Comparison of ENCODE assay signal across 28 cellular contexts in the genomic region with DNA sequence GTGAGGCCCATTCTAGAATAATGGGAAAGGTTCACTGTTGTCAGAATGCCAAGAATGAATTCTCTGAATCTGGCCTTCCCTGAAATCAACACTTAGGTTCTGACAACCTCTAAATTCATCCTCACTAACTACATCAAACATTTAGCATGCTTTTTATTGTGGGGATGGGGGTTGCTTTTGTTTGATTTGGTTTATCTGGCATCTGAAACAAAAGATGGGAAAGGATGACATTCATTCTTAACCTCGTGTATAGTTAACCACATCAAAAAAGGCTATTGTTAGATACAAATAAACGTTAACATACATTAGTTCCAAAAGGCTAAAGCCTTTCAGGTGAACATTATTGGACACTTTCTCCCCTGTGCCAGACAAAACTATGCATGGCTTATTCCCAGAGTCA.
"Had no signal": no experiment of that assay in that cellular context is flagged by ENCODE, and none has a peak within 500 bp of the region (broad histone marks: within the 10 kb centered on the region; RNA-seq: fewer than 3 reads in every experiment).

No MANE protein-coding gene starts in this region.

- FAIRE-seq: small intestine, urothelium cell line had no signal

- H3K79me2 ChIP-seq: parathyroid adenoma had no signal

- H3K9ac ChIP-seq: neural progenitor cell, parathyroid adenoma had no signal

- H3K4me2 ChIP-seq: neural progenitor cell had no signal

- H3K27me3 Mint-ChIP-seq: progenitor cell of endocrine pancreas; stimulated activated naive B cell treated with anti-CD40 and anti-IgM and Interleukin-4, amounts not matched to agents 10 μg/mL and 1 μg/mL and 100 μg/mL, for 72 hours; stimulated activated naive CD8-positive, alpha-beta T cell treated with anti-CD3 and anti-CD28 coated beads, Interleukin-15, Interleukin-2, amounts not matched to agents 100 ng/mL and 50 ng/mL, for 24 hours had no signal

- H3K27ac ChIP-seq: neural progenitor cell, ovary, parathyroid adenoma, psoas muscle, right lobe of liver, sigmoid colon, stomach, thoracic aorta, thyroid gland, tibial nerve, upper lobe of left lung, vagina had no signal

- H3K4me1 Mint-ChIP-seq: nephron; stimulated activated effector memory CD8-positive, alpha-beta T cell treated with anti-CD3 and anti-CD28 coated beads, Interleukin-12 subunit alpha, Interleukin-12 subunit beta, amount 100 ng/mL, for 72 hours; stimulated activated naive B cell treated with anti-CD40 and anti-IgM and Interleukin-4, amounts not matched to agents 10 μg/mL and 1 μg/mL and 100 μg/mL, for 72 hours had no signal

- H3K4me3 Mint-ChIP-seq: nephron; neural progenitor cell; stimulated activated effector memory CD8-positive, alpha-beta T cell treated with anti-CD3 and anti-CD28 coated beads, Interleukin-12 subunit alpha, Interleukin-12 subunit beta, amount 100 ng/mL, for 72 hours; stimulated activated naive B cell treated with anti-CD40 and anti-IgM and Interleukin-4, amounts not matched to agents 10 μg/mL and 1 μg/mL and 100 μg/mL, for 72 hours; stimulated activated naive CD8-positive, alpha-beta T cell treated with anti-CD3 and anti-CD28 coated beads, Interleukin-15, Interleukin-2, amounts not matched to agents 100 ng/mL and 50 ng/mL, for 24 hours had no signal

- H3K27ac Mint-ChIP-seq: nephron; neural progenitor cell; progenitor cell of endocrine pancreas; stimulated activated effector memory CD8-positive, alpha-beta T cell treated with anti-CD3 and anti-CD28 coated beads, Interleukin-12 subunit alpha, Interleukin-12 subunit beta, amount 100 ng/mL, for 72 hours; stimulated activated naive B cell treated with anti-CD40 and anti-IgM and Interleukin-4, amounts not matched to agents 10 μg/mL and 1 μg/mL and 100 μg/mL, for 72 hours; stimulated activated naive CD8-positive, alpha-beta T cell treated with anti-CD3 and anti-CD28 coated beads, Interleukin-15, Interleukin-2, amounts not matched to agents 100 ng/mL and 50 ng/mL, for 24 hours had no signal

- H2AFZ ChIP-seq: neural progenitor cell, parathyroid adenoma had no signal

- H3K36me3 Mint-ChIP-seq: neural progenitor cell; stimulated activated effector memory CD8-positive, alpha-beta T cell treated with anti-CD3 and anti-CD28 coated beads, Interleukin-12 subunit alpha, Interleukin-12 subunit beta, amount 100 ng/mL, for 72 hours; stimulated activated naive B cell treated with anti-CD40 and anti-IgM and Interleukin-4, amounts not matched to agents 10 μg/mL and 1 μg/mL and 100 μg/mL, for 72 hours had no signal

- DNase-seq: occipital lobe; ovary; posterior cingulate gyrus; psoas muscle; right cardiac atrium; right lobe of liver; sigmoid colon; small intestine; stimulated activated CD4-positive, alpha-beta T cell treated with anti-CD3 and anti-CD28 coated beads, Interleukin-15, amount 100 ng/mL, for 24 hours; stimulated activated CD4-positive, alpha-beta T cell treated with anti-CD3 and anti-CD28 coated beads, Interleukin-2, amount 100 ng/mL, for 24 hours; stimulated activated CD4-positive, alpha-beta T cell treated with anti-CD3 and anti-CD28 coated beads, Interleukin-2, amount 100 ng/mL, for 48 hours; stimulated activated CD4-positive, alpha-beta T cell treated with anti-CD3 and anti-CD28 coated beads, Interleukin-4, amount 100 ng/mL, for 24 hours; stimulated activated naive B cell treated with anti-CD40 and anti-IgM and Interleukin-4, amounts not matched to agents 10 μg/mL and 1 μg/mL and 100 μg/mL, for 72 hours; stimulated activated naive CD4-positive, alpha-beta T cell treated with Interleukin-2 at 50 U/mL for 16 hours; stomach; thyroid gland; trophoblast cell; upper lobe of left lung had no signal

- H3K4me1 ChIP-seq: parathyroid adenoma, psoas muscle, right lobe of liver, stomach, tibial nerve, upper lobe of left lung, vagina had no signal

- ATAC-seq: psoas muscle; right cardiac atrium; right lobe of liver; stimulated activated effector memory CD8-positive, alpha-beta T cell treated with anti-CD3 and anti-CD28 coated beads, Interleukin-12 subunit alpha, Interleukin-12 subunit beta, amount 100 ng/mL, for 72 hours; stimulated activated naive B cell treated with anti-CD40 and anti-IgM and Interleukin-4, amounts not matched to agents 10 μg/mL and 1 μg/mL and 100 μg/mL, for 72 hours had no signal

- H3K9me3 Mint-ChIP-seq: stimulated activated naive B cell treated with anti-CD40 and anti-IgM and Interleukin-4, amounts not matched to agents 10 μg/mL and 1 μg/mL and 100 μg/mL, for 72 hours had no signal

- H3K9me3 ChIP-seq: ovary, psoas muscle, right lobe of liver, sigmoid colon, stomach, thoracic aorta, thyroid gland, tibial nerve, upper lobe of left lung, vagina had no signal

- H3K27me3 ChIP-seq: neural progenitor cell, ovary, right lobe of liver, sigmoid colon, stomach, thyroid gland, tibial nerve, upper lobe of left lung, vagina had no signal

- H3K36me3 ChIP-seq: neural progenitor cell, ovary, right lobe of liver, sigmoid colon, stomach, thoracic aorta, thyroid gland, tibial nerve, upper lobe of left lung, vagina had no signal

- H3K4me3 ChIP-seq: neural progenitor cell, ovary, psoas muscle, right lobe of liver, sigmoid colon, stomach, thoracic aorta, thyroid gland, tibial nerve, upper lobe of left lung, vagina had no signal
